In genomic region chr22:17483670-17484372, GRCh38 we compare ENCODE assay signal across 17 cellular contexts.
DNase-seq lines count a peak whose midpoint lies in the region; ATAC-seq and TF ChIP-seq lines count a peak whose summit lies in the region.
"Had no signal": no experiment of that assay in that cellular context is flagged by ENCODE, and none has a peak within 500 bp of the region (broad histone marks: within the 10 kb centered on the region; RNA-seq: fewer than 3 reads in every experiment).

No MANE protein-coding gene starts in this region.

- TF ChIP-seq CTCF in cardiac muscle cell (IDR thresholded peaks at IDR 0.05; ENCODE audit: low read depth, low read length) (no peak), endothelial cell (IDR thresholded peaks at IDR 0.05; ENCODE audit: unreplicated experiment) (no peak)

- CTCF ChIA-PET in activated CD4-positive, alpha-beta memory T cell treated with anti-CD3 and anti-CD28 coated beads, Interleukin-2, amount 10 ng/mL, durations not matched to agents 7 days and 5 days (lab: Charles Lee) = interaction anchor here (1.6 kb wide), 1 partner anchor 18 kb away, joined by 6 read pairs; no protein-coding TSS in a partner anchor

- peak overlapping the region; percentile 70 for H3K27ac ChIP-seq in cardiac muscle cell

- peak; percentile 7 to 15 for DNase-seq in cardiac muscle cell (ENCODE audit: low read depth in 1 of 2, low spot score in 1 of 2)
- DNase-seq in cardiac septum (ENCODE audit: low spot score) = no peak
- DNase-seq in SIG-M5 (lab: John Stamatoyannopoulos, UW) = peak; percentile 25
- DNase-seq in left kidney (ENCODE audit: low read depth, low spot score) = peak; percentile 64
- no peak for DNase-seq in kidney glomerular epithelial cell (lab: John Stamatoyannopoulos, UW)
- DNase-seq in endothelial cell (ENCODE audit: low spot score) = no peak
- no peak for DNase-seq in activated CD4-positive, alpha-beta memory T cell treated with anti-CD3 and anti-CD28 coated beads, Interleukin-2, amount 10 ng/mL, durations not matched to agents 7 days and 5 days
- DNase-seq: activated CD4-positive, alpha-beta T cell treated with anti-CD3 and anti-CD28 coated beads, Interleukin-2, amount 10 ng/mL, durations not matched to agents 24 days and 14 days; activated naive CD8-positive, alpha-beta T cell treated with anti-CD3 and anti-CD28 coated beads, Interleukin-2, amount 50 U/mL, for 24 hours; activated T-cell treated with anti-CD3 and anti-CD28 coated beads, Interleukin-2, amount 50 U/mL, for 4 hours; CD8-positive, alpha-beta memory T cell; central memory CD4-positive, alpha-beta T cell; NCI-H2081; NCI-H774; SHP77; T1000 had no signal

- peaks cover 2% of the 10 kb centered on the region for H3K27me3 Mint-ChIP-seq in endothelial cell (ENCODE audit: unreplicated experiment)
- H3K27me3 Mint-ChIP-seq in activated CD4-positive, alpha-beta memory T cell treated with anti-CD3 and anti-CD28 coated beads, Interleukin-2, amount 10 ng/mL, durations not matched to agents 7 days and 5 days = peaks cover under 1% of the 10 kb centered on the region

- no peaks in the 10 kb centered on the region for H3K36me3 ChIP-seq in cardiac muscle cell

- peaks cover 12% of the 10 kb centered on the region for H3K36me3 Mint-ChIP-seq in endothelial cell (ENCODE audit: low read depth, unreplicated experiment)
- H3K36me3 Mint-ChIP-seq in activated CD4-positive, alpha-beta memory T cell treated with anti-CD3 and anti-CD28 coated beads, Interleukin-2, amount 10 ng/mL, durations not matched to agents 7 days and 5 days (ENCODE audit: low read depth) = no peaks in the 10 kb centered on the region
- H3K36me3 Mint-ChIP-seq: CD8-positive, alpha-beta memory T cell had no signal

- no peaks in the 10 kb centered on the region for H3K27me3 ChIP-seq in cardiac muscle cell

- H3K9me3 ChIP-seq in cardiac muscle cell (ENCODE audit: low read depth) = no peaks in the 10 kb centered on the region

- H3K4me1 Mint-ChIP-seq in endothelial cell (ENCODE audit: unreplicated experiment) = no peaks in the 10 kb centered on the region
- H3K4me1 Mint-ChIP-seq in activated CD4-positive, alpha-beta memory T cell treated with anti-CD3 and anti-CD28 coated beads, Interleukin-2, amount 10 ng/mL, durations not matched to agents 7 days and 5 days = peaks cover 2% of the 10 kb centered on the region
- H3K4me1 Mint-ChIP-seq: activated CD4-positive, alpha-beta T cell treated with anti-CD3 and anti-CD28 coated beads, Interleukin-2, amount 10 ng/mL, durations not matched to agents 24 days and 14 days; activated naive CD8-positive, alpha-beta T cell treated with anti-CD3 and anti-CD28 coated beads, Interleukin-2, amount 50 U/mL, for 24 hours; CD8-positive, alpha-beta memory T cell had no signal

- no peak overlapping the region for H3K4me3 Mint-ChIP-seq in endothelial cell (ENCODE audit: unreplicated experiment)
- no peak overlapping the region for H3K4me3 Mint-ChIP-seq in activated CD4-positive, alpha-beta memory T cell treated with anti-CD3 and anti-CD28 coated beads, Interleukin-2, amount 10 ng/mL, durations not matched to agents 7 days and 5 days
- H3K4me3 Mint-ChIP-seq: activated CD4-positive, alpha-beta T cell treated with anti-CD3 and anti-CD28 coated beads, Interleukin-2, amount 10 ng/mL, durations not matched to agents 24 days and 14 days; activated naive CD8-positive, alpha-beta T cell treated with anti-CD3 and anti-CD28 coated beads, Interleukin-2, amount 50 U/mL, for 24 hours; activated T-cell treated with anti-CD3 and anti-CD28 coated beads, Interleukin-2, amount 50 U/mL, for 4 hours; CD8-positive, alpha-beta memory T cell had no signal

- no peaks in the 10 kb centered on the region for H3K9me3 Mint-ChIP-seq in endothelial cell (ENCODE audit: unreplicated experiment)
- no peaks in the 10 kb centered on the region for H3K9me3 Mint-ChIP-seq in activated CD4-positive, alpha-beta memory T cell treated with anti-CD3 and anti-CD28 coated beads, Interleukin-2, amount 10 ng/mL, durations not matched to agents 7 days and 5 days
- H3K9me3 Mint-ChIP-seq: activated CD4-positive, alpha-beta T cell treated with anti-CD3 and anti-CD28 coated beads, Interleukin-2, amount 10 ng/mL, durations not matched to agents 24 days and 14 days; activated naive CD8-positive, alpha-beta T cell treated with anti-CD3 and anti-CD28 coated beads, Interleukin-2, amount 50 U/mL, for 24 hours; activated T-cell treated with anti-CD3 and anti-CD28 coated beads, Interleukin-2, amount 50 U/mL, for 4 hours; CD8-positive, alpha-beta memory T cell had no signal

- ATAC-seq in HG03095 (IDR thresholded peaks at IDR 0.05; ENCODE audit: unreplicated experiment) = no peak
- ATAC-seq: activated naive CD8-positive, alpha-beta T cell treated with anti-CD3 and anti-CD28 coated beads, Interleukin-2, amount 50 U/mL, for 24 hours; activated T-cell treated with anti-CD3 and anti-CD28 coated beads, Interleukin-2, amount 50 U/mL, for 4 hours had no signal

- H3K4me3 ChIP-seq in cardiac muscle cell = no peak overlapping the region

- intact Hi-C loops in cardiac septum (cut with DNase I) = no loop called here

- POLR2A ChIA-PET in activated CD4-positive, alpha-beta memory T cell treated with anti-CD3 and anti-CD28 coated beads, Interleukin-2, amount 10 ng/mL, durations not matched to agents 7 days and 5 days (lab: Charles Lee) = no interaction called here

- H3K4me1 ChIP-seq in cardiac muscle cell (ENCODE audit: low read depth) = peaks cover 6% of the 10 kb centered on the region

- no peak overlapping the region for H3K27ac Mint-ChIP-seq in endothelial cell (ENCODE audit: unreplicated experiment)
- H3K27ac Mint-ChIP-seq in activated CD4-positive, alpha-beta memory T cell treated with anti-CD3 and anti-CD28 coated beads, Interleukin-2, amount 10 ng/mL, durations not matched to agents 7 days and 5 days = no peak overlapping the region
- H3K27ac Mint-ChIP-seq: activated CD4-positive, alpha-beta T cell treated with anti-CD3 and anti-CD28 coated beads, Interleukin-2, amount 10 ng/mL, durations not matched to agents 24 days and 14 days; activated naive CD8-positive, alpha-beta T cell treated with anti-CD3 and anti-CD28 coated beads, Interleukin-2, amount 50 U/mL, for 24 hours; CD8-positive, alpha-beta memory T cell had no signal

Comparison
In these comparisons a context has a peak if more than half of its experiments do, and no peak if none do; other contexts are left out.
1. DNase-seq: peak in cardiac muscle cell (2 of 2), SIG-M5 (single experiment) and left kidney (single experiment); none in cardiac septum (single experiment), kidney glomerular epithelial cell (single experiment), endothelial cell (single experiment) and activated CD4-positive, alpha-beta memory T cell treated with anti-CD3 and anti-CD28 coated beads, Interleukin-2, amount 10 ng/mL, durations not matched to agents 7 days and 5 days (single experiment).